27 cellular contexts compared by ENCODE assay signal in genomic region chr1:14745815-14746214, GRCh38.
"Had no signal": no experiment of that assay in that cellular context is flagged by ENCODE, and none has a peak within 500 bp of the region (broad histone marks: within the 10 kb centered on the region; RNA-seq: fewer than 3 reads in every experiment).

No MANE protein-coding gene starts in this region.

- H3K27ac Mint-ChIP-seq: activated CD8-positive, alpha-beta memory T cell treated with anti-CD3 and anti-CD28 coated beads, Interleukin-2, amount 10 ng/mL, durations not matched to agents 7 days and 5 days; activated naive CD4-positive, alpha-beta T cell treated with anti-CD3 and anti-CD28 coated beads, Interleukin-2, amount 50 U/mL, for 24 hours; activated naive CD8-positive, alpha-beta T cell treated with anti-CD3 and anti-CD28 coated beads, Interleukin-2, amount 50 U/mL, for 24 hours; activated T-cell treated with anti-CD3 and anti-CD28 coated beads, Interleukin-2, amount 50 U/mL, for 24 hours; activated T-helper 1 cell treated with anti-CD3 and anti-CD28 coated beads, Interleukin-12 subunit alpha, Interleukin-12 subunit beta, Interleukin-2, Interleukin-4 antibody, amounts not matched to agents 30 ng/mL and 10 ng/mL and 1 ng/mL, durations not matched to agents 14 hours and 24 hours and 36 hours; T-helper 1 cell treated with Interleukin-12 subunit alpha and Interleukin-12 subunit beta and Interleukin-4 antibody, amounts not matched to agents 30 μg/mL and 1 μg/mL, for 36 hours; WTC11 had no signal

- ATAC-seq: activated CD8-positive, alpha-beta memory T cell treated with anti-CD3 and anti-CD28 coated beads, Interleukin-2, amount 10 ng/mL, durations not matched to agents 7 days and 5 days; activated naive CD8-positive, alpha-beta T cell treated with anti-CD3 and anti-CD28 coated beads, Interleukin-2, amount 50 U/mL, for 24 hours; SK-N-SH treated with all-trans-retinoic acid at 6 μM for 48 hours; WTC11 had no signal

- H3K9me3 ChIP-seq: Peyer's patch, SJSA1 had no signal

- H3K4me3 ChIP-seq: Peyer's patch, SJSA1 had no signal

- H3K36me3 Mint-ChIP-seq: activated CD8-positive, alpha-beta memory T cell treated with anti-CD3 and anti-CD28 coated beads, Interleukin-2, amount 10 ng/mL, durations not matched to agents 7 days and 5 days; activated naive CD4-positive, alpha-beta T cell treated with anti-CD3 and anti-CD28 coated beads, Interleukin-2, amount 50 U/mL, for 24 hours; WTC11 had no signal

- H3K27me3 ChIP-seq: Peyer's patch, SJSA1 had no signal

- H3K27ac ChIP-seq: Peyer's patch, SJSA1 had no signal

- DNase-seq: activated CD4-positive, alpha-beta T cell treated with anti-CD3 and anti-CD28 coated beads for 48 hours; activated CD4-positive, alpha-beta T cell treated with anti-CD3 and anti-CD28 coated beads, Interleukin-2, amount 50 U/mL, for 48 hours; activated CD4-positive, CD25-positive, alpha-beta regulatory T cell treated with anti-CD3 and anti-CD28 coated beads, Interleukin-2, amount 50 U/mL, for 72 hours; activated CD8-positive, alpha-beta memory T cell treated with anti-CD3 and anti-CD28 coated beads, Interleukin-2, amount 10 ng/mL, durations not matched to agents 7 days and 5 days; activated effector memory CD4-positive, alpha-beta T cell treated with Interleukin-2 at 50 U/mL for 16 hours; activated naive CD4-positive, alpha-beta T cell; activated naive CD8-positive, alpha-beta T cell treated with anti-CD3 and anti-CD28 coated beads, Interleukin-2, amount 50 U/mL, for 24 hours; activated T-cell treated with anti-CD3 and anti-CD28 coated beads, Interleukin-2, amount 50 U/mL, for 24 hours; amygdala; cerebellar nuclear complex; MM.1S; NCI-H1436; NCI-H1694 treated with DMSO at 0.1 percent for 48 hours; NCI-H2029 treated with DMSO at 0.1 percent for 48 hours; NCI-H345; NCI-H510A; NCI-H526 treated with DMSO at 0.1 percent for 48 hours; Peyer's patch; SHP77; SW 1271 had no signal

- FAIRE-seq: astrocyte had no signal

- H3K4me3 Mint-ChIP-seq: activated CD8-positive, alpha-beta memory T cell treated with anti-CD3 and anti-CD28 coated beads, Interleukin-2, amount 10 ng/mL, durations not matched to agents 7 days and 5 days; activated naive CD4-positive, alpha-beta T cell treated with anti-CD3 and anti-CD28 coated beads, Interleukin-2, amount 50 U/mL, for 24 hours; activated naive CD8-positive, alpha-beta T cell treated with anti-CD3 and anti-CD28 coated beads, Interleukin-2, amount 50 U/mL, for 24 hours; activated T-cell treated with anti-CD3 and anti-CD28 coated beads, Interleukin-2, amount 50 U/mL, for 24 hours; activated T-helper 1 cell treated with anti-CD3 and anti-CD28 coated beads, Interleukin-12 subunit alpha, Interleukin-12 subunit beta, Interleukin-2, Interleukin-4 antibody, amounts not matched to agents 30 ng/mL and 10 ng/mL and 1 ng/mL, durations not matched to agents 14 hours and 24 hours and 36 hours; T-helper 1 cell treated with Interleukin-12 subunit alpha and Interleukin-12 subunit beta and Interleukin-4 antibody, amounts not matched to agents 30 μg/mL and 1 μg/mL, for 36 hours; WTC11 had no signal

- H3K9me3 Mint-ChIP-seq: activated naive CD4-positive, alpha-beta T cell treated with anti-CD3 and anti-CD28 coated beads, Interleukin-2, amount 50 U/mL, for 24 hours; activated naive CD8-positive, alpha-beta T cell treated with anti-CD3 and anti-CD28 coated beads, Interleukin-2, amount 50 U/mL, for 24 hours; activated T-cell treated with anti-CD3 and anti-CD28 coated beads, Interleukin-2, amount 50 U/mL, for 24 hours; activated T-helper 1 cell treated with anti-CD3 and anti-CD28 coated beads, Interleukin-12 subunit alpha, Interleukin-12 subunit beta, Interleukin-2, Interleukin-4 antibody, amounts not matched to agents 30 ng/mL and 10 ng/mL and 1 ng/mL, durations not matched to agents 14 hours and 24 hours and 36 hours; T-helper 1 cell treated with Interleukin-12 subunit alpha and Interleukin-12 subunit beta and Interleukin-4 antibody, amounts not matched to agents 30 μg/mL and 1 μg/mL, for 36 hours had no signal

- H3K36me3 ChIP-seq: Peyer's patch, SJSA1 had no signal

- H3K4me1 ChIP-seq: Peyer's patch had no signal

- H3K4me1 Mint-ChIP-seq: activated CD8-positive, alpha-beta memory T cell treated with anti-CD3 and anti-CD28 coated beads, Interleukin-2, amount 10 ng/mL, durations not matched to agents 7 days and 5 days; activated naive CD4-positive, alpha-beta T cell treated with anti-CD3 and anti-CD28 coated beads, Interleukin-2, amount 50 U/mL, for 24 hours; activated naive CD8-positive, alpha-beta T cell treated with anti-CD3 and anti-CD28 coated beads, Interleukin-2, amount 50 U/mL, for 24 hours had no signal
